Comparison of ENCODE assay signal across 1 cellular context in the genomic region with DNA sequence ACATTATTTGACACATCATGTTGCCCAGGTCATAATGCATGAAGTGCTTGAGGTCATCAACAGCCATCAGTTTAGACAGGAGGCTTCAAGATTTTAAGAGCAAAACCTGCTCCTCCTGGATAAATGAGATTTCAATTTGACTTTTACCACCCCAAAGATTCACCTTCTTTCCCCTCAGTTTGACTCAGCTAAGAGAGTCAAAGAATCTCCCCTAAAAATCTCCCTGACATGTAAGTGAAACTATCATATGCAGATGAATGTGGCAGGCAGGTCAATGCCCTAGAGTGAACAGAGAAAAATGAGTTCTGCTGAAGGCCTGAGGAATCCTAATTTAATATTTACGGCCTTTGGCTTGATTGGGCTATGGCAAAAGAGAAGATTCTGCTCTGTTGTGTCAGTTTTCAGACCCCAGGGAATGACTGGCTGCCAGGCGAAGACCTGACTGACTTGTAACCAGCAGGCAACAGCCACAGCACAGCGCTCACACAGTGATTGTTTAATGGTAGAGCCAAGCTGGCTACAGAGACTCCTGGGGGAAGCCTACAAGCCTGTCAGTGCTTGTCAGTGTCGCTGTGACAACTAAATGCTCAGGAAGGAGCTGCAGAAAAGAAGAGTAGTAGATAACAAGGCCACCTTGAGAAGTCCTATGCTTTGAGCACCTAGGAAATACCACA.
TF ChIP-seq lines count a peak whose summit lies in the region.

No MANE protein-coding gene starts in this region.

TF ChIP-seq in GM23338, 12 proteins besides CTCF, POLR2A, EP300 and RAD21 (continued from another document):
- TF ChIP-seq, protein P1, sequence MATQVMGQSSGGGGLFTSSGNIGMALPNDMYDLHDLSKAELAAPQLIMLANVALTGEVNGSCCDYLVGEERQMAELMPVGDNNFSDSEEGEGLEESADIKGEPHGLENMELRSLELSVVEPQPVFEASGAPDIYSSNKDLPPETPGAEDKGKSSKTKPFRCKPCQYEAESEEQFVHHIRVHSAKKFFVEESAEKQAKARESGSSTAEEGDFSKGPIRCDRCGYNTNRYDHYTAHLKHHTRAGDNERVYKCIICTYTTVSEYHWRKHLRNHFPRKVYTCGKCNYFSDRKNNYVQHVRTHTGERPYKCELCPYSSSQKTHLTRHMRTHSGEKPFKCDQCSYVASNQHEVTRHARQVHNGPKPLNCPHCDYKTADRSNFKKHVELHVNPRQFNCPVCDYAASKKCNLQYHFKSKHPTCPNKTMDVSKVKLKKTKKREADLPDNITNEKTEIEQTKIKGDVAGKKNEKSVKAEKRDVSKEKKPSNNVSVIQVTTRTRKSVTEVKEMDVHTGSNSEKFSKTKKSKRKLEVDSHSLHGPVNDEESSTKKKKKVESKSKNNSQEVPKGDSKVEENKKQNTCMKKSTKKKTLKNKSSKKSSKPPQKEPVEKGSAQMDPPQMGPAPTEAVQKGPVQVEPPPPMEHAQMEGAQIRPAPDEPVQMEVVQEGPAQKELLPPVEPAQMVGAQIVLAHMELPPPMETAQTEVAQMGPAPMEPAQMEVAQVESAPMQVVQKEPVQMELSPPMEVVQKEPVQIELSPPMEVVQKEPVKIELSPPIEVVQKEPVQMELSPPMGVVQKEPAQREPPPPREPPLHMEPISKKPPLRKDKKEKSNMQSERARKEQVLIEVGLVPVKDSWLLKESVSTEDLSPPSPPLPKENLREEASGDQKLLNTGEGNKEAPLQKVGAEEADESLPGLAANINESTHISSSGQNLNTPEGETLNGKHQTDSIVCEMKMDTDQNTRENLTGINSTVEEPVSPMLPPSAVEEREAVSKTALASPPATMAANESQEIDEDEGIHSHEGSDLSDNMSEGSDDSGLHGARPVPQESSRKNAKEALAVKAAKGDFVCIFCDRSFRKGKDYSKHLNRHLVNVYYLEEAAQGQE (IDR thresholded peaks at IDR 0.05; ENCODE audit: unreplicated experiment) = no peak
- TF ChIP-seq ETS1 (IDR thresholded peaks at IDR 0.05) = no peak
- TF ChIP-seq, protein P2, sequence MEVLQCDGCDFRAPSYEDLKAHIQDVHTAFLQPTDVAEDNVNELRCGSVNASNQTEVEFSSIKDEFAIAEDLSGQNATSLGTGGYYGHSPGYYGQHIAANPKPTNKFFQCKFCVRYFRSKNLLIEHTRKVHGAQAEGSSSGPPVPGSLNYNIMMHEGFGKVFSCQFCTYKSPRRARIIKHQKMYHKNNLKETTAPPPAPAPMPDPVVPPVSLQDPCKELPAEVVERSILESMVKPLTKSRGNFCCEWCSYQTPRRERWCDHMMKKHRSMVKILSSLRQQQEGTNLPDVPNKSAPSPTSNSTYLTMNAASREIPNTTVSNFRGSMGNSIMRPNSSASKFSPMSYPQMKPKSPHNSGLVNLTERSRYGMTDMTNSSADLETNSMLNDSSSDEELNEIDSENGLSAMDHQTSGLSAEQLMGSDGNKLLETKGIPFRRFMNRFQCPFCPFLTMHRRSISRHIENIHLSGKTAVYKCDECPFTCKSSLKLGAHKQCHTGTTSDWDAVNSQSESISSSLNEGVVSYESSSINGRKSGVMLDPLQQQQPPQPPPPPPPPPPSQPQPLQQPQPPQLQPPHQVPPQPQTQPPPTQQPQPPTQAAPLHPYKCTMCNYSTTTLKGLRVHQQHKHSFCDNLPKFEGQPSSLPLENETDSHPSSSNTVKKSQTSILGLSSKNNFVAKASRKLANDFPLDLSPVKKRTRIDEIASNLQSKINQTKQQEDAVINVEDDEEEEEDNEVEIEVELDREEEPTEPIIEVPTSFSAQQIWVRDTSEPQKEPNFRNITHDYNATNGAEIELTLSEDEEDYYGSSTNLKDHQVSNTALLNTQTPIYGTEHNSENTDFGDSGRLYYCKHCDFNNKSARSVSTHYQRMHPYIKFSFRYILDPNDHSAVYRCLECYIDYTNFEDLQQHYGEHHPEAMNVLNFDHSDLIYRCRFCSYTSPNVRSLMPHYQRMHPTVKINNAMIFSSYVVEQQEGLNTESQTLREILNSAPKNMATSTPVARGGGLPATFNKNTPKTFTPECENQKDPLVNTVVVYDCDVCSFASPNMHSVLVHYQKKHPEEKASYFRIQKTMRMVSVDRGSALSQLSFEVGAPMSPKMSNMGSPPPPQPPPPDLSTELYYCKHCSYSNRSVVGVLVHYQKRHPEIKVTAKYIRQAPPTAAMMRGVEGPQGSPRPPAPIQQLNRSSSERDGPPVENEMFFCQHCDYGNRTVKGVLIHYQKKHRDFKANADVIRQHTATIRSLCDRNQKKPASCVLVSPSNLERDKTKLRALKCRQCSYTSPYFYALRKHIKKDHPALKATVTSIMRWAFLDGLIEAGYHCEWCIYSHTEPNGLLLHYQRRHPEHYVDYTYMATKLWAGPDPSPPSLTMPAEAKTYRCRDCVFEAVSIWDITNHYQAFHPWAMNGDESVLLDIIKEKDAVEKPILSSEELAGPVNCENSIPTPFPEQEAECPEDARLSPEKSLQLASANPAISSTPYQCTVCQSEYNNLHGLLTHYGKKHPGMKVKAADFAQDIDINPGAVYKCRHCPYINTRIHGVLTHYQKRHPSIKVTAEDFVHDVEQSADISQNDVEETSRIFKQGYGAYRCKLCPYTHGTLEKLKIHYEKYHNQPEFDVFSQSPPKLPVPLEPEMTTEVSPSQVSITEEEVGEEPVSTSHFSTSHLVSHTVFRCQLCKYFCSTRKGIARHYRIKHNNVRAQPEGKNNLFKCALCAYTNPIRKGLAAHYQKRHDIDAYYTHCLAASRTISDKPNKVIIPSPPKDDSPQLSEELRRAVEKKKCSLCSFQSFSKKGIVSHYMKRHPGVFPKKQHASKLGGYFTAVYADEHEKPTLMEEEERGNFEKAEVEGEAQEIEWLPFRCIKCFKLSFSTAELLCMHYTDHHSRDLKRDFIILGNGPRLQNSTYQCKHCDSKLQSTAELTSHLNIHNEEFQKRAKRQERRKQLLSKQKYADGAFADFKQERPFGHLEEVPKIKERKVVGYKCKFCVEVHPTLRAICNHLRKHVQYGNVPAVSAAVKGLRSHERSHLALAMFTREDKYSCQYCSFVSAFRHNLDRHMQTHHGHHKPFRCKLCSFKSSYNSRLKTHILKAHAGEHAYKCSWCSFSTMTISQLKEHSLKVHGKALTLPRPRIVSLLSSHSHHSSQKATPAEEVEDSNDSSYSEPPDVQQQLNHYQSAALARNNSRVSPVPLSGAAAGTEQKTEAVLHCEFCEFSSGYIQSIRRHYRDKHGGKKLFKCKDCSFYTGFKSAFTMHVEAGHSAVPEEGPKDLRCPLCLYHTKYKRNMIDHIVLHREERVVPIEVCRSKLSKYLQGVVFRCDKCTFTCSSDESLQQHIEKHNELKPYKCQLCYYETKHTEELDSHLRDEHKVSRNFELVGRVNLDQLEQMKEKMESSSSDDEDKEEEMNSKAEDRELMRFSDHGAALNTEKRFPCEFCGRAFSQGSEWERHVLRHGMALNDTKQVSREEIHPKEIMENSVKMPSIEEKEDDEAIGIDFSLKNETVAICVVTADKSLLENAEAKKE (CRISPR knock-in tag; IDR thresholded peaks at IDR 0.05) = no peak
- no peak for TF ChIP-seq EZH2 (IDR thresholded peaks at IDR 0.05; ENCODE audit: low read depth, unreplicated experiment)
- TF ChIP-seq JUNB (IDR thresholded peaks at IDR 0.05; ENCODE audit: unreplicated experiment) = no peak
- no peak for TF ChIP-seq CREB1 (CRISPR knock-in tag; IDR thresholded peaks at IDR 0.05; ENCODE audit: low read depth)
- no peak for TF ChIP-seq ZNF114 (CRISPR knock-in tag; IDR thresholded peaks at IDR 0.05)
- no peak for TF ChIP-seq EZH2phosphoT487 (IDR thresholded peaks at IDR 0.05; ENCODE audit: unreplicated experiment)
- no peak for TF ChIP-seq ZNF331 (CRISPR knock-in tag; IDR thresholded peaks at IDR 0.05; ENCODE audit: low read depth)
- TF ChIP-seq NANOG (IDR thresholded peaks at IDR 0.05; ENCODE audit: borderline replicate concordance) = no peak
